In genomic region chr4:19236473-19236872, GRCh38 we compare ENCODE assay signal across 26 cellular contexts.
DNase-seq lines count a peak whose midpoint lies in the region; FAIRE-seq and TF ChIP-seq lines count a peak whose summit lies in the region.
"Had no signal": no experiment of that assay in that cellular context is flagged by ENCODE, and none has a peak within 500 bp of the region (broad histone marks: within the 10 kb centered on the region; RNA-seq: fewer than 3 reads in every experiment).

No MANE protein-coding gene starts in this region.

- H3K4me2 ChIP-seq in mammary epithelial cell (ENCODE audit: insufficient read depth, low read depth, low read length) (no peak overlapping the region), H1 (ENCODE audit: insufficient read depth in 1 of 2, low read depth in 2 of 2, low read length in 2 of 2) (no peak overlapping the region), OCI-LY7 (ENCODE audit: low read length) (no peak overlapping the region)
- H3K4me2 ChIP-seq: A549; BLaER1 treated with 17β-estradiol and CSF1 and Interleukin-3, amounts not matched to agents 10 nM and 100 nM had no signal

- H3K18ac ChIP-seq in H1 (ENCODE audit: extremely low read depth, low read length) = no peak overlapping the region

- intact Hi-C loops in mammary epithelial cell (cut with micrococcal nuclease) (no loop called here), MCF 10A (cut with micrococcal nuclease) (no loop called here), OCI-LY7 (cut with micrococcal nuclease; ENCODE audit: unreplicated experiment) (no loop called here)

- H3K9me3 ChIP-seq in mammary epithelial cell (replicated peaks; ENCODE audit: insufficient read depth, low read length) (no peaks in the 10 kb centered on the region), H1 (ENCODE audit: insufficient read depth in 2 of 2, low read depth in 1 of 2, low read length in 1 of 2) (no peaks in the 10 kb centered on the region), OCI-LY7 (ENCODE audit: low read length) (no peaks in the 10 kb centered on the region)
- H3K9me3 ChIP-seq: A549; BLaER1 treated with 17β-estradiol and CSF1 and Interleukin-3, amounts not matched to agents 10 nM and 100 nM; Caco-2 had no signal

- no peak overlapping the region for H4K5ac ChIP-seq in H1 (ENCODE audit: insufficient read length, low read depth, low read length)

- FAIRE-seq in H1 (lab: Jason Lieb, UNC) = no peak
- FAIRE-seq: A549, D721Med, G401.6, GM12891, GM19239 had no signal

- H3K4me3 ChIP-seq in mammary epithelial cell (replicated peaks in 1 of 3; ENCODE audit: insufficient read depth in 1 of 3, low read depth in 2 of 3, low read length in 3 of 3) (no peak overlapping the region), H1 (ENCODE audit: extremely low read depth in 1 of 4, insufficient read depth in 2 of 4, low read depth in 3 of 4, low read length in 4 of 4) (no peak overlapping the region), OCI-LY7 (ENCODE audit: low read depth, low read length, poor library complexity, severe bottlenecking) (no peak overlapping the region)
- H3K4me3 ChIP-seq: A549; BLaER1 treated with 17β-estradiol and CSF1 and Interleukin-3, amounts not matched to agents 10 nM and 100 nM had no signal

- H3K79me2 ChIP-seq in mammary epithelial cell (ENCODE audit: insufficient read depth, low read length) (no peaks in the 10 kb centered on the region), H1 (ENCODE audit: control insufficient read depth in 1 of 2, insufficient read depth in 2 of 2, low read length in 2 of 2) (no peaks in the 10 kb centered on the region), OCI-LY7 (ENCODE audit: insufficient read depth, low read depth, low read length) (no peaks in the 10 kb centered on the region)

- H3K56ac ChIP-seq in H1 (replicated peaks; ENCODE audit: insufficient read length, low read depth, low read length) = no peak overlapping the region

- no peak overlapping the region for H2BK15ac ChIP-seq in H1 (ENCODE audit: low read length)

- no peak overlapping the region for H3K23ac ChIP-seq in H1 (ENCODE audit: insufficient read length)

- H3K9ac ChIP-seq in mammary epithelial cell (ENCODE audit: insufficient read depth, low read length) = no peak overlapping the region
- H3K9ac ChIP-seq in H1 (replicated peaks in 1 of 4; ENCODE audit: extremely low read depth in 1 of 4, low read depth in 3 of 4, low read length in 3 of 4) = no peak overlapping the region
- H3K9ac ChIP-seq: BLaER1 treated with 17β-estradiol and CSF1 and Interleukin-3, amounts not matched to agents 10 nM and 100 nM had no signal

- no peaks in the 10 kb centered on the region for H4K20me1 ChIP-seq in mammary epithelial cell (ENCODE audit: insufficient read depth, low read length)
- no peaks in the 10 kb centered on the region for H4K20me1 ChIP-seq in H1 (replicated peaks in 1 of 2; ENCODE audit: control insufficient read depth in 1 of 2, insufficient read depth in 2 of 2, low read length in 2 of 2)
- no peaks in the 10 kb centered on the region for H4K20me1 ChIP-seq in OCI-LY7 (ENCODE audit: insufficient read depth, low read length)
- H4K20me1 ChIP-seq: BLaER1 treated with 17β-estradiol and CSF1 and Interleukin-3, amounts not matched to agents 10 nM and 100 nM had no signal

- H3K4me1 Mint-ChIP-seq in MCF 10A (ENCODE audit: insufficient read depth, unreplicated experiment) = no peaks in the 10 kb centered on the region
- H3K4me1 Mint-ChIP-seq: B cell had no signal

- H3K79me1 ChIP-seq in H1 (ENCODE audit: low read depth, low read length) = no peaks in the 10 kb centered on the region

- H2BK5ac ChIP-seq in H1 (ENCODE audit: low read depth, low read length) = no peak overlapping the region

- in situ Hi-C loops in mammary epithelial cell (cut with MboI; ENCODE audit: low sequenced_read_pairs in 2 of 2) = no loop called here

- H3K27me3 ChIP-seq in mammary epithelial cell (ENCODE audit: insufficient read depth, low read length) (no peaks in the 10 kb centered on the region), H1 (replicated peaks in 1 of 4; ENCODE audit: control insufficient read depth in 3 of 4, extremely low read depth in 1 of 4, insufficient read depth in 3 of 4, low read length in 3 of 4) (no peaks in the 10 kb centered on the region)
- H3K27me3 ChIP-seq: BLaER1 treated with 17β-estradiol and CSF1 and Interleukin-3, amounts not matched to agents 10 nM and 100 nM had no signal

- H3K23me2 ChIP-seq in H1 (ENCODE audit: low read depth, low read length) = no peaks in the 10 kb centered on the region

- H3K4me3 Mint-ChIP-seq in MCF 10A (ENCODE audit: unreplicated experiment) = no peak overlapping the region
- H3K4me3 Mint-ChIP-seq: B cell; CD4-positive, alpha-beta T cell; CD8-positive, alpha-beta T cell had no signal

- no peak overlapping the region for H2AK5ac ChIP-seq in H1 (ENCODE audit: low read depth, low read length)

- H2AFZ ChIP-seq in mammary epithelial cell (ENCODE audit: low read depth, low read length) (peak overlapping the region; percentile 3), H1 (ENCODE audit: low read length) (0 out of 2 replicates have a peak overlapping the region, but pooled peaks have one; percentile 27), OCI-LY7 (ENCODE audit: low read length) (no peak overlapping the region)

- no peak overlapping the region for H3K14ac ChIP-seq in H1 (ENCODE audit: insufficient read length)

- TF ChIP-seq RAD21 in H1 (IDR thresholded peaks at IDR 0.05 in 1 of 2, conservative IDR thresholded peaks at IDR 0.05 in 1 of 2; ENCODE audit: low read depth in 2 of 2, low read length in 2 of 2) = no peak

- POLR2A ChIA-PET in MCF 10A (lab: Yijun Ruan, JAX) = no interaction called here
- POLR2A ChIA-PET in H1 (lab: Charles Lee; ENCODE audit: partially characterized antibody) = no interaction called here
- POLR2A ChIA-PET in OCI-LY7 (lab: Charles Lee) = interaction anchor here (0.6 to 0.7 kb wide), 2 partner anchors 84 to 580 kb away, joined by 3 read pairs; no protein-coding TSS in a partner anchor

- BruUV-seq in mammary epithelial cell (replicated peaks; lab: Mats Ljungman, UMichigan) (no TSS peak), MCF 10A (replicated peaks; lab: Mats Ljungman, UMichigan) (no TSS peak), OCI-LY7 (replicated peaks; lab: Mats Ljungman, UMichigan) (no TSS peak)

- CTCF ChIA-PET in mammary epithelial cell (lab: Charles Lee; ENCODE audit: low non-redundant PET) (no interaction called here), MCF 10A (lab: Yijun Ruan, JAX) (interaction anchor here (0.5 to 2.6 kb wide), 3 partner anchors 23 to 1012 kb away, joined by 3 to 7 read pairs (median 4); no protein-coding TSS in a partner anchor), H1 (lab: Charles Lee; ENCODE audit: partially characterized antibody) (interaction anchor here (1.6 kb wide), 1 partner anchor 11 kb away, joined by 4 read pairs; no protein-coding TSS in a partner anchor), OCI-LY7 (lab: Charles Lee; ENCODE audit: unreplicated experiment) (no interaction called here)

- H2BK20ac ChIP-seq in H1 (ENCODE audit: low read length) = no peak overlapping the region

- H3K4me1 ChIP-seq in mammary epithelial cell (ENCODE audit: insufficient read depth, low read length) = no peaks in the 10 kb centered on the region
- no peaks in the 10 kb centered on the region for H3K4me1 ChIP-seq in H1 (replicated peaks in 1 of 4; ENCODE audit: control insufficient read depth in 3 of 4, insufficient read depth in 4 of 4, low read length in 3 of 4)
- H3K4me1 ChIP-seq in OCI-LY7 (ENCODE audit: insufficient read depth, low read length, poor library complexity, severe bottlenecking) = no peaks in the 10 kb centered on the region
- H3K4me1 ChIP-seq: A549; BLaER1 treated with 17β-estradiol and CSF1 and Interleukin-3, amounts not matched to agents 10 nM and 100 nM; Caco-2 had no signal

- H3K27me3 Mint-ChIP-seq in MCF 10A (ENCODE audit: insufficient read depth, unreplicated experiment) = no peaks in the 10 kb centered on the region
- H3K27me3 Mint-ChIP-seq: B cell; CD4-positive, alpha-beta T cell had no signal

- no peak overlapping the region for H2BK12ac ChIP-seq in H1 (ENCODE audit: low read depth, low read length)

- H4K8ac ChIP-seq in H1 (ENCODE audit: extremely low read depth, insufficient read depth, low read length) = no peak overlapping the region

- H3K9me3 Mint-ChIP-seq in MCF 10A (ENCODE audit: unreplicated experiment) = no peaks in the 10 kb centered on the region
- H3K9me3 Mint-ChIP-seq: CD8-positive, alpha-beta T cell had no signal

- no peak overlapping the region for H3K27ac Mint-ChIP-seq in MCF 10A (ENCODE audit: low read depth, unreplicated experiment)
- H3K27ac Mint-ChIP-seq: B cell; CD4-positive, alpha-beta T cell; CD8-positive, alpha-beta T cell had no signal

- dilution Hi-C loops in mammary epithelial cell (cut with HindIII; ENCODE audit: low sequenced_read_pairs) = no loop called here

- H3K27ac ChIP-seq in mammary epithelial cell (ENCODE audit: insufficient read depth, low read depth, low read length) (no peak overlapping the region), H1 (ENCODE audit: low read depth, low read length) (no peak overlapping the region), OCI-LY7 (ENCODE audit: low read depth, low read length, poor library complexity, severe bottlenecking) (no peak overlapping the region)
- H3K27ac ChIP-seq: 22Rv1; A549; BLaER1 treated with 17β-estradiol and CSF1 and Interleukin-3, amounts not matched to agents 10 nM and 100 nM; C4-2B had no signal

- TF ChIP-seq CTCF in mammary epithelial cell (conservative IDR thresholded peaks at IDR 0.05 in 1 of 2, IDR thresholded peaks at IDR 0.05 in 1 of 2; ENCODE audit: extremely low read depth in 1 of 2, insufficient read depth in 1 of 2, low read depth in 1 of 2, low read length in 2 of 2) (no peak), MCF 10A (IDR thresholded peaks at IDR 0.05; ENCODE audit: unreplicated experiment) (no peak), H1 (IDR thresholded peaks at IDR 0.05; ENCODE audit: control extremely low read depth in 1 of 3, insufficient read depth in 1 of 3, low read depth in 1 of 3, low read length in 3 of 3) (no peak), OCI-LY7 (conservative IDR thresholded peaks at IDR 0.05; ENCODE audit: low read length) (no peak)

- TF ChIP-seq POLR2A in H1 (IDR thresholded peaks at IDR 0.05; ENCODE audit: control extremely low read depth in 1 of 2, low read depth in 2 of 2, low read length in 2 of 2) = no peak

- no peak overlapping the region for H3K4ac ChIP-seq in H1 (replicated peaks; ENCODE audit: insufficient read length, low read depth, low read length)

- H4K91ac ChIP-seq in H1 (replicated peaks; ENCODE audit: insufficient read length, low read length) = no peak overlapping the region

- no peak for DNase-seq in mammary epithelial cell
- no peak for DNase-seq in MCF 10A (ENCODE audit: unreplicated experiment)
- DNase-seq in H1 (ENCODE audit: low read depth in 1 of 2, low spot score in 2 of 2) = no peak
- peak; percentile 3 for DNase-seq in retina
- no peak for DNase-seq in OCI-LY7 (ENCODE audit: low spot score)
- no peak for DNase-seq in DMS53 treated with DMSO at 0.1 percent for 48 hours (lab: John Stamatoyannopoulos, UW; ENCODE audit: unreplicated experiment)
- no peak for DNase-seq in DMS 273 (lab: John Stamatoyannopoulos, UW; ENCODE audit: unreplicated experiment)
- DNase-seq: AML-193; Caco-2; Calu3; CD4-positive, alpha-beta T cell; CD8-positive, alpha-beta T cell; DMS 273 treated with DMSO at 0.1 percent for 48 hours; DMS153; DMS53; DMS79 treated with DMSO at 0.1 percent for 48 hours; GF-D8 had no signal

- no peaks in the 10 kb centered on the region for H3K36me3 Mint-ChIP-seq in MCF 10A (ENCODE audit: insufficient read depth, unreplicated experiment)
- H3K36me3 Mint-ChIP-seq: CD8-positive, alpha-beta T cell had no signal

- H3K9me2 ChIP-seq in OCI-LY7 (ENCODE audit: insufficient read depth, low read length) = no peaks in the 10 kb centered on the region

- 31% methylated on average over 2 of the region's 2 CpGs for WGBS in mammary epithelial cell (ENCODE audit: low coverage, missing lambda C conversion rate)
- 97% methylated on average over 2 of the region's 2 CpGs; no CpG with 5 or more reads in 1 of the 2 experiments for WGBS in H1 (ENCODE audit: extremely low coverage in 1 of 2, insufficient coverage in 1 of 2, insufficient read length in 1 of 2, insufficient replicate concordance in 2 of 2, low coverage in 1 of 2, low lambda C conversion rate in 2 of 2, missing lambda C conversion rate in 1 of 2), 2 experiments

- H3K36me3 ChIP-seq in mammary epithelial cell (ENCODE audit: insufficient read depth, low read length) (no peaks in the 10 kb centered on the region), H1 (ENCODE audit: control insufficient read depth in 2 of 4, insufficient read depth in 4 of 4, low read length in 3 of 4) (no peaks in the 10 kb centered on the region), OCI-LY7 (ENCODE audit: insufficient read depth, low read length) (no peaks in the 10 kb centered on the region)
- H3K36me3 ChIP-seq: BLaER1 treated with 17β-estradiol and CSF1 and Interleukin-3, amounts not matched to agents 10 nM and 100 nM had no signal

- H2BK120ac ChIP-seq in H1 (replicated peaks; ENCODE audit: low read depth, low read length) = no peak overlapping the region

- TF ChIP-seq EP300 in H1 (IDR thresholded peaks at IDR 0.05; ENCODE audit: borderline replicate concordance in 1 of 2, low read depth in 2 of 2, low read length in 2 of 2) = no peak

Comparison
In these comparisons a context has a peak if more than half of its experiments do, and no peak if none do; other contexts are left out.
1. CTCF ChIA-PET loops: an anchor here in MCF 10A (0.5 to 2.6 kb wide) and H1 (1.6 kb wide); none called in mammary epithelial cell and OCI-LY7.